20 cellular contexts compared by ENCODE assay signal in the genomic region with DNA sequence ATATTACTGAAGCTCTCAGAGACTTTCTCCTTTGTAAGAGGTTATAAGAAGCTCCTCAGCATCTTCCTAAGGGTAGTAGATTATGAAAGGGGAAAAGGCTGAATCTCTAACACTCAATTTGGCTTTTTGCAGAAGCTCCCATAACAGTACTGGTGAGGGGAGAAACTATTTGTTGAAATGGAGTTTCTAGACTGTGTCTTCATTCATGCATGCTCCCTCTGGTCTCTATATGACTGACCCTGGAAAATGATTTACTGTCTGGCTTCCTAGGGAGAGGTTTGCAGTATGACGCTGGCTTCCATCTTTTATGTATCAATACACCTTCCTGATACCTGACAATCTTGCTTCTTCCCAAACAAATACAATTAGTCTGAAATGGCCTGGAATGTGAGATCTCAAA.
A peak's percentile ranks its signal among the peaks of the same experiment; 100 is the strongest.
DNase-seq lines count a peak whose midpoint lies in the region; ATAC-seq, FAIRE-seq and TF ChIP-seq lines count a peak whose summit lies in the region.
"Had no signal": no experiment of that assay in that cellular context is flagged by ENCODE, and none has a peak within 500 bp of the region (broad histone marks: within the 10 kb centered on the region; RNA-seq: fewer than 3 reads in every experiment).

No MANE protein-coding gene starts in this region.

- no peak for FAIRE-seq in GM12878 (lab: Jason Lieb, UNC)

- CTCF ChIA-PET in GM12878 (lab: Yijun Ruan, JAX) = interaction anchor here (0.6 to 2.8 kb wide), 7 partner anchors 10 to 650 kb away, joined by 3 to 14 read pairs (median 4); no protein-coding TSS in a partner anchor

- H3K36me3 ChIP-seq in GM12878 (ENCODE audit: control insufficient read depth in 2 of 2, insufficient read depth in 2 of 2, low read length in 1 of 2) = no peaks in the 10 kb centered on the region
- peaks cover 0 to 12% (median 0%) of the 10 kb centered on the region in 9 donors for H3K36me3 ChIP-seq in heart right ventricle
- H3K36me3 ChIP-seq: sigmoid colon had no signal

- no peak for TF ChIP-seq RAD21 in GM12878 (IDR thresholded peaks at IDR 0.05; ENCODE audit: insufficient read depth, low read depth, low read length)

- H3K4me2 ChIP-seq in GM12878 (ENCODE audit: control insufficient read depth, insufficient read depth) = no peak overlapping the region

- no peak overlapping the region for H2AFZ ChIP-seq in GM12878 (ENCODE audit: control insufficient read depth, low read depth, low read length)

- ATAC-seq in GM19025 (IDR thresholded peaks at IDR 0.05; ENCODE audit: low read depth, unreplicated experiment) (peak; percentile 73), GM21825 (IDR thresholded peaks at IDR 0.05; ENCODE audit: unreplicated experiment) (peak; percentile 86), HG03135 (IDR thresholded peaks at IDR 0.05; ENCODE audit: unreplicated experiment) (peak; percentile 94), GM12878 (peak; percentile 67), HG03521 (IDR thresholded peaks at IDR 0.05; ENCODE audit: unreplicated experiment) (no peak), heart right ventricle (no peak)

- H3K27me3 ChIP-seq in GM12878 (replicated peaks in 1 of 2; ENCODE audit: control insufficient read depth in 2 of 2, insufficient read depth in 2 of 2, low read length in 1 of 2) = no peaks in the 10 kb centered on the region
- no peaks in the 10 kb centered on the region for H3K27me3 ChIP-seq in heart right ventricle
- H3K27me3 ChIP-seq: sigmoid colon had no signal

- H3K4me1 ChIP-seq in GM12878 (ENCODE audit: control insufficient read depth, insufficient read depth, low read length) (no peaks in the 10 kb centered on the region), heart right ventricle (no peaks in the 10 kb centered on the region)
- H3K4me1 ChIP-seq: sigmoid colon had no signal

- in situ Hi-C loops in GM12878 (cut with MboI) = no loop called here

- RAD21 ChIA-PET in GM12878 (lab: Charles Lee; ENCODE audit: unreplicated experiment) = interaction anchor here (1.1 to 1.4 kb wide), 3 partner anchors 14 to 97 kb away, joined by 3 to 6 read pairs (median 6); no protein-coding TSS in a partner anchor

- no TSS peak for BruUV-seq in GM12878 (replicated peaks; lab: Mats Ljungman, UMichigan)

- TF ChIP-seq CTCF in GM12878 (IDR thresholded peaks at IDR 0.05 in 2 of 3, conservative IDR thresholded peaks at IDR 0.05 in 1 of 3; ENCODE audit: control insufficient read depth in 2 of 3, extremely low read depth in 1 of 3, insufficient read depth in 1 of 3, low read depth in 3 of 3, low read length in 3 of 3) = no peak
- no peak for TF ChIP-seq CTCF in foreskin fibroblast (IDR thresholded peaks at IDR 0.05; ENCODE audit: low read depth, low read length)
- no peak for TF ChIP-seq CTCF in heart right ventricle (IDR thresholded peaks at IDR 0.05)

- no peak for TF ChIP-seq POLR2A in GM12878 (IDR thresholded peaks at IDR 0.05; ENCODE audit: low read depth, low read length)

- H3K4me3 ChIP-seq in GM12878 (no peak overlapping the region), foreskin fibroblast (ENCODE audit: low read depth in 1 of 2, low read length in 2 of 2) (no peak overlapping the region), heart right ventricle (no peak overlapping the region)
- H3K4me3 ChIP-seq: sigmoid colon had no signal

- POLR2A ChIA-PET in GM12878 (lab: Charles Lee) = interaction anchor here (1.0 to 1.6 kb wide), 2 partner anchors 12 to 14 kb away, joined by 3 read pairs; no protein-coding TSS in a partner anchor

- DNase-seq in GM12878 (ENCODE audit: low read depth, low spot score) (no peak), foreskin fibroblast (no peak), HCEC 1CT (no peak), heart right ventricle (no peak)
- DNase-seq: activated CD4-positive, CD25-positive, alpha-beta regulatory T cell; activated CD8-positive, alpha-beta memory T cell treated with anti-CD3 and anti-CD28 coated beads, Interleukin-2, amount 50 U/mL, for 48 hours; caudate nucleus; CD4-positive, CD25-positive, alpha-beta regulatory T cell; islet precursor cell; NCI-H146; NCI-H510A; sigmoid colon; stimulated activated CD4-positive, alpha-beta T cell treated with anti-CD3 and anti-CD28 coated beads, Interleukin-4, amount 100 ng/mL, for 4 hours; stimulated activated naive CD4-positive, alpha-beta T cell; SW 1271 had no signal

- no peak for TF ChIP-seq EP300 in GM12878 (IDR thresholded peaks at IDR 0.05; ENCODE audit: borderline replicate concordance in 1 of 2, control insufficient read depth in 1 of 2, low read depth in 2 of 2, low read length in 2 of 2)

- no peaks in the 10 kb centered on the region for H4K20me1 ChIP-seq in GM12878 (ENCODE audit: control insufficient read depth, insufficient read depth)

- H3K9me3 ChIP-seq in GM12878 (replicated peaks; ENCODE audit: control insufficient read depth, insufficient read depth, low read length) = no peaks in the 10 kb centered on the region; the same call in 2 of the 3 replicates
- peaks cover 0 to 22% (median 0%) of the 10 kb centered on the region in 11 donors for H3K9me3 ChIP-seq in heart right ventricle
- H3K9me3 ChIP-seq: sigmoid colon had no signal

- no peaks in the 10 kb centered on the region for H3K79me2 ChIP-seq in GM12878 (ENCODE audit: control insufficient read depth, insufficient read depth, low read length)

- H3K27ac ChIP-seq in GM12878 (ENCODE audit: control insufficient read depth, insufficient read depth) (no peak overlapping the region), heart right ventricle (no peak overlapping the region)
- H3K27ac ChIP-seq: HL-60, sigmoid colon had no signal

- WGBS in GM12878 (ENCODE audit: insufficient coverage, insufficient replicate concordance, low lambda C conversion rate, missing lambda C conversion rate) = 53% methylated on average over 1 of the region's 1 CpG
- 96 to 100% methylated on average over 1 of the region's 1 CpG for WGBS in heart right ventricle, 2 donors

- intact Hi-C loops in GM12878 (cut with micrococcal nuclease; ENCODE audit: unreplicated experiment) = no loop called here
- intact Hi-C loops in heart right ventricle (cut with DNase I) = no loop called here

- H3K9ac ChIP-seq in GM12878 (ENCODE audit: control insufficient read depth, insufficient read depth, low read length) = no peak overlapping the region

- SMC1A ChIA-PET in GM12878 (lab: Charles Lee; ENCODE audit: uncharacterized antibody, unreplicated experiment) = interaction anchor here (0.6 to 4.9 kb wide), 6 partner anchors 11 to 75 kb away, joined by 3 to 25 read pairs (median 4); no protein-coding TSS in a partner anchor

TF ChIP-seq in GM12878, 131 proteins besides CTCF, POLR2A, EP300 and RAD21:
- TF ChIP-seq MEF2A (IDR thresholded peaks at IDR 0.05; ENCODE audit: insufficient read depth, low read depth, low read length) = no peak

Comparison
In these comparisons a context has a peak if more than half of its experiments do, and no peak if none do; other contexts are left out.
1. ATAC-seq: peak in GM19025 (single experiment), GM21825 (single experiment), HG03135 (single experiment) and GM12878 (single experiment); none in HG03521 (single experiment) and heart right ventricle (0 of 8).